ENCODE assay signal across 10 cellular contexts in the genomic region with DNA sequence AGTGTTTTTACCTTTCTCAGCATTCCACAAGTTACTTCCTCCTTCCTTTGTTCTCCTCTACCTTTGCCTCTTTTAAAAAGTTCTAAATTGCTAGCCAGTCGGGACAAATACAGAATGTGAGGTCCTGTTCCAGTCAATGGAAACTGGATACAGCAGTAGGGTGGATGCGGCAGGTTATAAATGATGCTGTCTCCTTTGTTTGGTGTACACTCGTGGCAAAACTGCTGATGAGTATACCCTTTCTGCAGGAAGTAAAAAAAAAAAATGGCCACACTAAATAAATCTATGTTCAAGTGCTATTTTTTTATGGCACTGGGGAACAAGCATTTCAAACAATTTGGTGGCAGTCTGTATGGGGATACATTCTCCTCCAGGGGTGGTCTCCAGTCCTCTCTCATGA. TPM values are rescaled to one million over a fixed set of nuclear protein-coding genes. Genes with fewer than 3 reads are reported as not detected.
DNase-seq lines count a peak whose midpoint lies in the region; ATAC-seq and TF ChIP-seq lines count a peak whose summit lies in the region.
"Had no signal": no experiment of that assay in that cellular context is flagged by ENCODE, and none has a peak within 500 bp of the region (broad histone marks: within the 10 kb centered on the region; RNA-seq: fewer than 3 reads in every experiment).

No MANE protein-coding gene starts in this region.

- POLR2A ChIA-PET in naive thymus-derived CD8-positive, alpha-beta T cell (lab: Charles Lee): no interaction called here

- ATAC-seq in natural killer cell: no peak
- ATAC-seq in natural killer cell treated with Interleukin-12 subunit alpha and Interleukin-12 subunit beta and Interleukin-15 and Interleukin-18, amount 100 ng/mL, for 72 hours: no peak
- ATAC-seq in GM18909 (IDR thresholded peaks at IDR 0.05; ENCODE audit: poor library complexity, unreplicated experiment): no peak
- ATAC-seq in naive thymus-derived CD8-positive, alpha-beta T cell: no peak

- no peaks in the 10 kb centered on the region for H3K27me3 ChIP-seq in brain microvascular endothelial cell (replicated peaks)
- no peaks in the 10 kb centered on the region for H3K27me3 ChIP-seq in muscle layer of duodenum (ENCODE audit: low read depth, low read length)
- H3K27me3 ChIP-seq: right atrium auricular region had no signal

- in situ Hi-C loops in brain microvascular endothelial cell (cut with HindIII; ENCODE audit: low pct_ligation_motif_present, low sequenced_read_pairs): no loop called here

- peaks cover 41 to 42% of the 10 kb centered on the region in 2 donors for H3K4me1 Mint-ChIP-seq in natural killer cell
- peaks cover 29 to 39% of the 10 kb centered on the region in 2 donors for H3K4me1 Mint-ChIP-seq in natural killer cell treated with Interleukin-12 subunit alpha and Interleukin-12 subunit beta and Interleukin-15 and Interleukin-18, amount 100 ng/mL, for 72 hours (ENCODE audit: low read depth in 2 of 2)
- H3K4me1 Mint-ChIP-seq in naive thymus-derived CD8-positive, alpha-beta T cell: peaks cover 0 to 34% (median 27%) of the 10 kb centered on the region in 4 donors

- intact Hi-C loops in natural killer cell (cut with micrococcal nuclease): no loop called here

- H3K27ac Mint-ChIP-seq in natural killer cell: no peak overlapping the region
- no peak overlapping the region for H3K27ac Mint-ChIP-seq in natural killer cell treated with Interleukin-12 subunit alpha and Interleukin-12 subunit beta and Interleukin-15 and Interleukin-18, amount 100 ng/mL, for 72 hours
- H3K27ac Mint-ChIP-seq in naive thymus-derived CD8-positive, alpha-beta T cell: no peak overlapping the region
- H3K27ac Mint-ChIP-seq: activated T-cell treated with anti-CD3 and anti-CD28 coated beads, Interleukin-2, amount 50 U/mL, for 24 hours had no signal

- TF ChIP-seq CTCF in natural killer cell (IDR thresholded peaks at IDR 0.05): no peak
- no peak for TF ChIP-seq CTCF in brain microvascular endothelial cell (IDR thresholded peaks at IDR 0.05; ENCODE audit: low read depth, low read length, missing control alignments)

- peaks cover 5% of the 10 kb centered on the region for H3K36me3 Mint-ChIP-seq in natural killer cell
- peaks cover 8% of the 10 kb centered on the region for H3K36me3 Mint-ChIP-seq in natural killer cell treated with Interleukin-12 subunit alpha and Interleukin-12 subunit beta and Interleukin-15 and Interleukin-18, amount 100 ng/mL, for 72 hours
- H3K36me3 Mint-ChIP-seq in naive thymus-derived CD8-positive, alpha-beta T cell: peaks cover 9 to 33% (median 30%) of the 10 kb centered on the region in 3 donors

- H3K4me3 ChIP-seq in brain microvascular endothelial cell (ENCODE audit: low read depth, low read length) (no peak overlapping the region), muscle layer of duodenum (ENCODE audit: low read depth in 1 of 2, low read length in 2 of 2) (peak overlapping the region in 1 of 2 donors; percentile 65)
- H3K4me3 ChIP-seq: right atrium auricular region had no signal

- DNase-seq in natural killer cell (no peak), brain microvascular endothelial cell (no peak), MV-4-11 (lab: John Stamatoyannopoulos, UW) (no peak)
- no peak for DNase-seq in natural killer cell treated with Interleukin-12 subunit alpha and Interleukin-12 subunit beta and Interleukin-15 and Interleukin-18, amount 100 ng/mL, for 72 hours (ENCODE audit: low spot score)
- no peak for DNase-seq in stimulated activated CD8-positive, alpha-beta memory T cell treated with anti-CD3 and anti-CD28 coated beads, Interleukin-4, amount 100 ng/mL, for 48 hours
- DNase-seq in naive thymus-derived CD8-positive, alpha-beta T cell: no peak
- DNase-seq: activated T-cell treated with anti-CD3 and anti-CD28 coated beads, Interleukin-2, amount 50 U/mL, for 24 hours had no signal

- no peaks in the 10 kb centered on the region for H3K9me3 Mint-ChIP-seq in natural killer cell
- no peaks in the 10 kb centered on the region for H3K9me3 Mint-ChIP-seq in natural killer cell treated with Interleukin-12 subunit alpha and Interleukin-12 subunit beta and Interleukin-15 and Interleukin-18, amount 100 ng/mL, for 72 hours
- H3K9me3 Mint-ChIP-seq in naive thymus-derived CD8-positive, alpha-beta T cell: peaks cover 0 to 12% (median 6%) of the 10 kb centered on the region in 9 donors
- H3K9me3 Mint-ChIP-seq: activated T-cell treated with anti-CD3 and anti-CD28 coated beads, Interleukin-2, amount 50 U/mL, for 24 hours had no signal

- H3K4me1 ChIP-seq in muscle layer of duodenum (ENCODE audit: control insufficient read depth in 1 of 2, insufficient read depth in 2 of 2, low read length in 2 of 2): peaks cover 14 to 20% of the 10 kb centered on the region in 2 donors

- H3K9me3 ChIP-seq in muscle layer of duodenum (ENCODE audit: control insufficient read depth in 1 of 2, low read length in 2 of 2): no peaks in the 10 kb centered on the region
- H3K9me3 ChIP-seq: right atrium auricular region had no signal

- H3K4me3 Mint-ChIP-seq in natural killer cell: peak overlapping the region; percentile 67
- H3K4me3 Mint-ChIP-seq in natural killer cell treated with Interleukin-12 subunit alpha and Interleukin-12 subunit beta and Interleukin-15 and Interleukin-18, amount 100 ng/mL, for 72 hours: no peak overlapping the region
- peak overlapping the region in 1 of 10 donors; percentile 44 for H3K4me3 Mint-ChIP-seq in naive thymus-derived CD8-positive, alpha-beta T cell
- H3K4me3 Mint-ChIP-seq: activated T-cell treated with anti-CD3 and anti-CD28 coated beads, Interleukin-2, amount 50 U/mL, for 24 hours had no signal

- H3K36me3 ChIP-seq in brain microvascular endothelial cell (replicated peaks) (no peaks in the 10 kb centered on the region), muscle layer of duodenum (ENCODE audit: control insufficient read depth in 1 of 2, insufficient read depth in 2 of 2, low read length in 2 of 2) (no peaks in the 10 kb centered on the region)
- H3K36me3 ChIP-seq: right atrium auricular region had no signal

- no peaks in the 10 kb centered on the region for H3K27me3 Mint-ChIP-seq in natural killer cell (ENCODE audit: low read depth in 2 of 2)
- H3K27me3 Mint-ChIP-seq in natural killer cell treated with Interleukin-12 subunit alpha and Interleukin-12 subunit beta and Interleukin-15 and Interleukin-18, amount 100 ng/mL, for 72 hours: no peaks in the 10 kb centered on the region
- H3K27me3 Mint-ChIP-seq in naive thymus-derived CD8-positive, alpha-beta T cell: no peaks in the 10 kb centered on the region
- H3K27me3 Mint-ChIP-seq: activated T-cell treated with anti-CD3 and anti-CD28 coated beads, Interleukin-2, amount 50 U/mL, for 24 hours had no signal

- H3K27ac ChIP-seq in brain microvascular endothelial cell: peak overlapping the region; percentile 83
- H3K27ac ChIP-seq in muscle layer of duodenum (ENCODE audit: low read length): peak overlapping the region; percentile 95

RNA-seq across cellular contexts. Expression of a gene that starts 27.5 kb away (rescaled TPM):
- 100 to 1,000 TPM; 398 to 543 (median 515) TPM for total RNA-seq in natural killer cell
- total RNA-seq in natural killer cell treated with Interleukin-12 subunit alpha and Interleukin-12 subunit beta and Interleukin-15 and Interleukin-18, amount 100 ng/mL, for 72 hours: 100 to 1,000 TPM in 1 of 2 donors, 10 to 100 TPM in 1; 80.4 to 126 TPM
- total RNA-seq in naive thymus-derived CD8-positive, alpha-beta T cell: 100 to 1,000 TPM; 792 to 865 TPM
- 100 to 1,000 TPM; 525 to 619 (median 611) TPM for polyA plus RNA-seq in naive thymus-derived CD8-positive, alpha-beta T cell

RNA-seq across cellular contexts. Expression of a gene that starts 47.2 kb away (rescaled TPM):
- total RNA-seq in natural killer cell: 10 to 100 TPM; 15.9 to 54.7 (median 51.4) TPM
- 10 to 100 TPM in 1 of 2 donors, 1 to 10 TPM in 1; 5.4 to 17.8 TPM for total RNA-seq in natural killer cell treated with Interleukin-12 subunit alpha and Interleukin-12 subunit beta and Interleukin-15 and Interleukin-18, amount 100 ng/mL, for 72 hours
- total RNA-seq in naive thymus-derived CD8-positive, alpha-beta T cell: 10 to 100 TPM; 55.4 to 57.6 TPM
- polyA plus RNA-seq in naive thymus-derived CD8-positive, alpha-beta T cell: 10 to 100 TPM in 2 of 3 donors, 1 to 10 TPM in 1; 1.3 to 31.8 (median 13.6) TPM
- total RNA-seq: right atrium auricular region had no signal

RNA-seq across cellular contexts. Expression of a gene that starts 54.7 kb away (rescaled TPM):
- 100 to 1,000 TPM; 568 to 782 (median 688) TPM for total RNA-seq in natural killer cell
- total RNA-seq in natural killer cell treated with Interleukin-12 subunit alpha and Interleukin-12 subunit beta and Interleukin-15 and Interleukin-18, amount 100 ng/mL, for 72 hours: 100 to 1,000 TPM in 1 of 2 donors, 10 to 100 TPM in 1; 58.2 to 197 TPM
- total RNA-seq in naive thymus-derived CD8-positive, alpha-beta T cell: 1 to 10 TPM; 4.3 to 5.0 TPM
- 100 to 1,000 TPM in 1 of 3 donors, 1 to 10 TPM in 2; 4.3 to 271 (median 7.6) TPM for polyA plus RNA-seq in naive thymus-derived CD8-positive, alpha-beta T cell

RNA-seq across cellular contexts. Expression of a gene that starts 58.1 kb away (rescaled TPM):
- total RNA-seq in natural killer cell: 10 to 100 TPM; 10.7 to 69.1 (median 49.8) TPM
- 1 to 10 TPM; 7.9 to 9.6 TPM for total RNA-seq in natural killer cell treated with Interleukin-12 subunit alpha and Interleukin-12 subunit beta and Interleukin-15 and Interleukin-18, amount 100 ng/mL, for 72 hours
- total RNA-seq in naive thymus-derived CD8-positive, alpha-beta T cell: 1 to 10 TPM; 3.2 to 4.6 TPM
- 1 to 10 TPM; 2.2 to 6.4 (median 3.9) TPM for polyA plus RNA-seq in naive thymus-derived CD8-positive, alpha-beta T cell
- total RNA-seq: right atrium auricular region had no signal

Comparison
In these comparisons a context has a peak if more than half of its experiments do, and no peak if none do; other contexts are left out.
1. RNA of a gene that starts 54.7 kb away (total RNA-seq): 568 to 782 TPM in natural killer cell and 58.2 to 197 TPM in natural killer cell treated with Interleukin-12 subunit alpha and Interleukin-12 subunit beta and Interleukin-15 and Interleukin-18, amount 100 ng/mL, for 72 hours; 4.3 to 5.0 TPM in naive thymus-derived CD8-positive, alpha-beta T cell; every median in the first group is over 4 times any median in the second.